16 cellular contexts compared by ENCODE assay signal in the genomic region with DNA sequence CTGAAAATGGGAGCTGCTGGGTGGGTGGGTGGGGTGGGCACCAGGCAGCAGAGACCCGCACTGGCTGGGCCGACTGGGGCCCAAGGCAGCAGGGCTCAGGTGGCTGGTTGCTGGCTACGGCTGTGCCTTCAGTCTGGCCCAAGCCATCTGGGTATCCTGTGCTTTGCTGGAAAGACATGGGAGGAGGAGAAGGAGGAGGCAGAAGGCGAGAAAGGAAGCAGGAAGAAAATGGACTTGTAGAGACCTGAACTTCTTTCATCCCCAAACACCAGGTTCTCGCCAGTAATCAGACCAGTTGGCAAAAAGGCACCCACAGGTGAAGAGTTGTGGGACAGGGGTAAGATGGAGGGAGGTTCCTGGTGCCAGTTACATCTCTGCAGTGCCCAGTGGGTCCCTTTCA.
"Had no signal": no experiment of that assay in that cellular context is flagged by ENCODE, and none has a peak within 500 bp of the region (broad histone marks: within the 10 kb centered on the region; RNA-seq: fewer than 3 reads in every experiment).

No MANE protein-coding gene starts in this region.

- H3K36me3 Mint-ChIP-seq: activated CD8-positive, alpha-beta memory T cell treated with anti-CD3 and anti-CD28 coated beads, Interleukin-2, amount 10 ng/mL, durations not matched to agents 7 days and 5 days; activated naive CD8-positive, alpha-beta T cell treated with anti-CD3 and anti-CD28 coated beads, Interleukin-2, amount 10 ng/mL, durations not matched to agents 7 days and 5 days had no signal

- H3K27ac Mint-ChIP-seq: activated CD8-positive, alpha-beta memory T cell treated with anti-CD3 and anti-CD28 coated beads, Interleukin-2, amount 10 ng/mL, durations not matched to agents 7 days and 5 days; activated naive CD8-positive, alpha-beta T cell treated with anti-CD3 and anti-CD28 coated beads, Interleukin-2, amount 10 ng/mL, durations not matched to agents 7 days and 5 days; progenitor cell of endocrine pancreas had no signal

- H3K4me1 ChIP-seq: colonic mucosa, upper lobe of left lung had no signal

- H3K9me3 Mint-ChIP-seq: activated naive CD8-positive, alpha-beta T cell treated with anti-CD3 and anti-CD28 coated beads, Interleukin-2, amount 10 ng/mL, durations not matched to agents 7 days and 5 days; activated T-cell treated with anti-CD3 and anti-CD28 coated beads, Interleukin-2, amount 50 U/mL, for 4 hours had no signal

- H3K36me3 ChIP-seq: cardiac muscle cell, colonic mucosa, heart right ventricle, upper lobe of left lung had no signal

- ATAC-seq: activated CD8-positive, alpha-beta memory T cell treated with anti-CD3 and anti-CD28 coated beads, Interleukin-2, amount 10 ng/mL, durations not matched to agents 7 days and 5 days; activated T-cell treated with anti-CD3 and anti-CD28 coated beads, Interleukin-2, amount 50 U/mL, for 4 hours; heart right ventricle; left ventricle myocardium superior had no signal

- H3K4me3 Mint-ChIP-seq: activated CD8-positive, alpha-beta memory T cell treated with anti-CD3 and anti-CD28 coated beads, Interleukin-2, amount 10 ng/mL, durations not matched to agents 7 days and 5 days; activated naive CD8-positive, alpha-beta T cell treated with anti-CD3 and anti-CD28 coated beads, Interleukin-2, amount 10 ng/mL, durations not matched to agents 7 days and 5 days; activated T-cell treated with anti-CD3 and anti-CD28 coated beads, Interleukin-2, amount 50 U/mL, for 4 hours had no signal

- DNase-seq: activated CD4-positive, alpha-beta T cell treated with anti-CD3 and anti-CD28 coated beads for 1 hour; activated CD4-positive, alpha-beta T cell treated with anti-CD3 and anti-CD28 coated beads, Interleukin-2, amount 50 U/mL, for 48 hours; activated CD8-positive, alpha-beta memory T cell treated with anti-CD3 and anti-CD28 coated beads, Interleukin-2, amount 10 ng/mL, durations not matched to agents 7 days and 5 days; activated naive CD8-positive, alpha-beta T cell treated with anti-CD3 and anti-CD28 coated beads, Interleukin-2, amount 10 ng/mL, durations not matched to agents 7 days and 5 days; activated T-cell treated with anti-CD3 and anti-CD28 coated beads, Interleukin-2, amount 50 U/mL, for 4 hours; anterior cingulate cortex; colonic mucosa; effector CD4-positive, alpha-beta T cell; heart right ventricle; left ventricle myocardium superior; midbrain; stimulated activated CD4-positive, alpha-beta T cell treated with anti-CD3 and anti-CD28 coated beads, Interleukin-2, amount 100 ng/mL, for 48 hours; stimulated activated naive CD4-positive, alpha-beta T cell treated with Interleukin-2 at 50 U/mL for 16 hours had no signal

- H3K27ac ChIP-seq: cardiac muscle cell, colonic mucosa, heart right ventricle, upper lobe of left lung had no signal

- H3K9me3 ChIP-seq: colonic mucosa, heart right ventricle, upper lobe of left lung had no signal

- H3K4me3 ChIP-seq: cardiac muscle cell, colonic mucosa, heart right ventricle, upper lobe of left lung had no signal

- H3K27me3 Mint-ChIP-seq: activated CD8-positive, alpha-beta memory T cell treated with anti-CD3 and anti-CD28 coated beads, Interleukin-2, amount 10 ng/mL, durations not matched to agents 7 days and 5 days had no signal

- H3K27me3 ChIP-seq: cardiac muscle cell, colonic mucosa, upper lobe of left lung had no signal
